9 cellular contexts compared by ENCODE assay signal in genomic region chr15:78061963-78062427, GRCh38. TPM values are rescaled to one million over a fixed set of nuclear protein-coding genes. Genes with fewer than 3 reads are reported as not detected.
DNase-seq lines count a peak whose midpoint lies in the region; ATAC-seq and TF ChIP-seq lines count a peak whose summit lies in the region.
"Had no signal": no experiment of that assay in that cellular context is flagged by ENCODE, and none has a peak within 500 bp of the region (broad histone marks: within the 10 kb centered on the region; RNA-seq: fewer than 3 reads in every experiment).

No MANE protein-coding gene starts in this region.

- POLR2A ChIA-PET in CD8-positive, alpha-beta memory T cell (lab: Charles Lee): interaction anchor here (1.2 to 2.4 kb wide), 4 partner anchors 9 to 27 kb away, joined by 3 to 14 read pairs (median 4); no protein-coding TSS in a partner anchor

- peak; percentile 39 for ATAC-seq in GM21360 (IDR thresholded peaks at IDR 0.05; ENCODE audit: unreplicated experiment)
- peak; percentile 78 for ATAC-seq in central memory CD8-positive, alpha-beta T cell (replicated peaks; ENCODE audit: extremely low read depth, poor library complexity, severe bottlenecking)
- no peak for ATAC-seq in GM19324 (IDR thresholded peaks at IDR 0.05; ENCODE audit: low FRiP score, unreplicated experiment)

- H3K4me1 Mint-ChIP-seq in CD8-positive, alpha-beta memory T cell: peaks cover 35 to 41% (median 39%) of the 10 kb centered on the region in 3 donors
- peaks cover 40% of the 10 kb centered on the region for H3K4me1 Mint-ChIP-seq in central memory CD8-positive, alpha-beta T cell
- H3K4me1 Mint-ChIP-seq in nephron: peaks cover 46% of the 10 kb centered on the region

- peak overlapping the region; percentile 75 to 93 (median 81) for H3K4me3 Mint-ChIP-seq in CD8-positive, alpha-beta memory T cell
- peak overlapping the region; percentile 77 for H3K4me3 Mint-ChIP-seq in central memory CD8-positive, alpha-beta T cell
- peak overlapping the region; percentile 32 to 66 (median 37) for H3K4me3 Mint-ChIP-seq in nephron

- no peaks in the 10 kb centered on the region for H3K27me3 ChIP-seq in CD8-positive, alpha-beta memory T cell (ENCODE audit: insufficient read depth, low read length, poor library complexity, severe bottlenecking)
- peaks cover 24% of the 10 kb centered on the region; the same call in 1 of the 2 replicates for H3K27me3 ChIP-seq in OCI-LY3 (ENCODE audit: low read depth, low read length)

- H3K9me3 Mint-ChIP-seq in CD8-positive, alpha-beta memory T cell: no peaks in the 10 kb centered on the region
- H3K9me3 Mint-ChIP-seq in central memory CD8-positive, alpha-beta T cell: no peaks in the 10 kb centered on the region
- H3K9me3 Mint-ChIP-seq in nephron: no peaks in the 10 kb centered on the region

- TF ChIP-seq CTCF in OCI-LY3 (IDR thresholded peaks at IDR 0.05; ENCODE audit: low read depth, low read length) (no peak), nephron (IDR thresholded peaks at IDR 0.05; ENCODE audit: unreplicated experiment in 3 of 3) (no peak)

- peak in 3 of 5 donors; percentile 41 to 58 (median 45) for DNase-seq in CD8-positive, alpha-beta memory T cell
- DNase-seq in central memory CD8-positive, alpha-beta T cell (ENCODE audit: low spot score in 2 of 2): peak in 1 of 2 donors; percentile 44
- DNase-seq in dermis blood vessel endothelial cell (no peak), iPS-NIHi7 (ENCODE audit: extremely low spot score) (no peak)

- peaks cover 0 to 5% (median 0%) of the 10 kb centered on the region in 3 donors for H3K36me3 Mint-ChIP-seq in CD8-positive, alpha-beta memory T cell
- peaks cover 3% of the 10 kb centered on the region for H3K36me3 Mint-ChIP-seq in central memory CD8-positive, alpha-beta T cell (ENCODE audit: insufficient read depth)
- no peaks in the 10 kb centered on the region for H3K36me3 Mint-ChIP-seq in nephron (ENCODE audit: low read depth)

- no peaks in the 10 kb centered on the region for H3K36me3 ChIP-seq in CD8-positive, alpha-beta memory T cell (ENCODE audit: insufficient read depth, low read length)
- H3K36me3 ChIP-seq in OCI-LY3 (replicated peaks; ENCODE audit: low read depth, low read length): no peaks in the 10 kb centered on the region

- peaks cover 7% of the 10 kb centered on the region; the same call in 1 of the 2 replicates for H3K79me2 ChIP-seq in OCI-LY3 (ENCODE audit: low read length)

- H3K9ac ChIP-seq in OCI-LY3 (ENCODE audit: low read length): no peak overlapping the region

- peak overlapping the region; percentile 42 for H3K4me3 ChIP-seq in CD8-positive, alpha-beta memory T cell (ENCODE audit: low read length)
- H3K4me3 ChIP-seq in OCI-LY3 (ENCODE audit: low read length): peak overlapping the region; percentile 41

- no peak overlapping the region for H2AFZ ChIP-seq in OCI-LY3 (ENCODE audit: low read depth, low read length)

- no peaks in the 10 kb centered on the region for H3K9me3 ChIP-seq in CD8-positive, alpha-beta memory T cell (ENCODE audit: low read length)
- no peaks in the 10 kb centered on the region for H3K9me3 ChIP-seq in OCI-LY3 (ENCODE audit: insufficient read depth, low read length)

- peak overlapping the region; percentile 67 for H3K4me2 ChIP-seq in OCI-LY3 (ENCODE audit: low read length)

- peak overlapping the region; percentile 45 for H3K27ac ChIP-seq in CD8-positive, alpha-beta memory T cell (ENCODE audit: low read depth, low read length)
- no peak overlapping the region for H3K27ac ChIP-seq in OCI-LY3 (ENCODE audit: low read length)

- H3K4me1 ChIP-seq in CD8-positive, alpha-beta memory T cell (ENCODE audit: insufficient read depth, low read length): peaks cover 94% of the 10 kb centered on the region
- peaks cover 33% of the 10 kb centered on the region for H3K4me1 ChIP-seq in OCI-LY3 (ENCODE audit: low read length)

- H4K20me1 ChIP-seq in OCI-LY3 (ENCODE audit: insufficient read depth, low read length): peaks cover 27% of the 10 kb centered on the region

- no peaks in the 10 kb centered on the region for H3K27me3 Mint-ChIP-seq in CD8-positive, alpha-beta memory T cell
- H3K27me3 Mint-ChIP-seq in central memory CD8-positive, alpha-beta T cell: no peaks in the 10 kb centered on the region
- H3K27me3 Mint-ChIP-seq in nephron (ENCODE audit: low read depth): no peaks in the 10 kb centered on the region

- H3K27ac Mint-ChIP-seq in CD8-positive, alpha-beta memory T cell: peak overlapping the region in 5 of 8 donors; percentile 92 to 98 (median 93)
- no peak overlapping the region for H3K27ac Mint-ChIP-seq in central memory CD8-positive, alpha-beta T cell (ENCODE audit: low read depth)
- peak overlapping the region in 2 of 3 experiments; percentile 82 to 91 for H3K27ac Mint-ChIP-seq in nephron

- CTCF ChIA-PET in CD8-positive, alpha-beta memory T cell (lab: Charles Lee): interaction anchor here (1.0 to 2.3 kb wide), 6 partner anchors 9 to 28 kb away, joined by 3 to 21 read pairs (median 4); no protein-coding TSS in a partner anchor

RNA-seq across cellular contexts. Expression of gene TBC1D2B, which starts 15.5 kb away (rescaled TPM):
- total RNA-seq in CD8-positive, alpha-beta memory T cell: 10 to 100 TPM; 40.1 to 41.1 TPM
- polyA plus RNA-seq in CD8-positive, alpha-beta memory T cell: 26.4 TPM
- 26.2 and 43.8 TPM in 2 replicates for total RNA-seq in dermis blood vessel endothelial cell

RNA-seq across cellular contexts. Expression of gene SH2D7, which starts 30.4 kb away (rescaled TPM):
- total RNA-seq in CD8-positive, alpha-beta memory T cell: not detected
- not detected for polyA plus RNA-seq in CD8-positive, alpha-beta memory T cell
- total RNA-seq in dermis blood vessel endothelial cell: not detected in 2 replicates
- total RNA-seq: right cardiac atrium had no signal

Comparison
In these comparisons a context has a peak if more than half of its experiments do, and no peak if none do; other contexts are left out.
1. DNase-seq: peak in CD8-positive, alpha-beta memory T cell (3 of 5); none in dermis blood vessel endothelial cell (single experiment) and iPS-NIHi7 (single experiment).
2. Peak in every context shown above with its lines, with median percentiles within 50 percentile points of each other: H3K4me3 Mint-ChIP-seq.